11 cellular contexts compared by ENCODE assay signal in the genomic region with DNA sequence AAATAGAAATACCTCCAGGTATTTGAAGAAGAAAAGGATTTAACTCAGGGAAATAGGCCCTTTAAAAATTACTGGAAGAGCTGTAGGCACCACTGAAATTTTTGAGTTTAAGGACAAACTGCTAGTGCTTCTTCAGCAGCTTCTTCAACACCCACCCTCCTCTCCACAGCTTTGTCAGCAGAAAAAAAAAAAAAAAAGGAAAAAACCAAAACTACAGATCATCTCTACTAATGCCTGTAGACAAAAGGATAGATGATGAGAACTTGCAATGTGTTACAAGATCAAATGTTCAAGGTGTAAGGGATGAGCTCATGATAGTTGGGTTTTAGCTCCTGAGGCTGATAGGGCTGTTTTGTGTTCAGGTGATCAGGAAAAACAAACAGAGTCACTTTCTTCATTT.
"Had no signal": no experiment of that assay in that cellular context is flagged by ENCODE, and none has a peak within 500 bp of the region (broad histone marks: within the 10 kb centered on the region; RNA-seq: fewer than 3 reads in every experiment).

No MANE protein-coding gene starts in this region.

- ATAC-seq: left colon, lower lobe of right lung, pancreas had no signal

- H3K36me3 ChIP-seq: ascending aorta, lower lobe of right lung, pancreas, transverse colon, vagina had no signal

- H3K4me3 ChIP-seq: ascending aorta, lower lobe of right lung, pancreas, transverse colon, vagina had no signal

- H3K9me3 ChIP-seq: ascending aorta, lower lobe of right lung, pancreas, transverse colon had no signal

- H3K27ac Mint-ChIP-seq: endodermal cell, mesothelial cell of epicardium had no signal

- H3K4me1 ChIP-seq: ascending aorta, lower lobe of right lung, pancreas, transverse colon, vagina had no signal

- H3K36me3 Mint-ChIP-seq: mesothelial cell of epicardium had no signal

- H3K4me1 Mint-ChIP-seq: mesothelial cell of epicardium had no signal

- DNase-seq: activated CD4-positive, alpha-beta T cell treated with anti-CD3 and anti-CD28 coated beads, Interleukin-2, amount 50 U/mL, for 1 hour; activated naive CD4-positive, alpha-beta T cell treated with Interleukin-2 at 50 U/mL for 16 hours; endodermal cell; left colon; lower lobe of right lung; pancreas; stimulated activated naive CD4-positive, alpha-beta T cell; transverse colon had no signal

- H3K4me3 Mint-ChIP-seq: endodermal cell, mesothelial cell of epicardium had no signal
